Comparison of ENCODE assay signal across 1 cellular context in the genomic region with DNA sequence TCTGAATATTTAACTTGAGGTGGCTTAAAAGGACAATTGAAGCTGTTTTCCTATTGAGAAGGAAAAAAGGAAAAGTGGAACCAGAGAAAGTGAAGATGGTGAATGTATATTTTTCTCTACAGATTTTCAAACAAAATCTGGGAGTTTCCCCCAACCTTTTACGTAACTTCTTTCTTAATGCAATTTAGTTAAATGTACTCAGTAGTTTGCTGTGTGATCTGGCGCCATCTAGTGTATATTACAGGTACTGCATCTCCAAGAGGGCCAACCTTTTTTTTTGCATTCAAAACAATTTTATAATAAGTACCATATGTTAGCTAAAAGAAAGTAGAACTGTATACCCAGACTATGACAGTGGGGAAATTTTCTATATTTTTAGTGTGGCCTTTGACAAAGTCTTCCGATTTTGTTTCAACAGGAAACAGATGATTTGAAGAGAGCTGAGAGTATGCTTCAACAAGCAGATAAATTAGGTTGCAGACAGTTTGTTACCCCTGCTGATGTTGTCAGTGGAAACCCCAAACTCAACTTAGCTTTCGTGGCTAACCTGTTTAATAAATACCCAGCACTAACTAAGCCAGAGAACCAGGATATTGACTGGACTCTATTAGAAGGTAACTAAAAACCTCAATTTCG.
TF ChIP-seq lines count a peak whose summit lies in the region.

No MANE protein-coding gene starts in this region.

TF ChIP-seq in HepG2, 621 proteins besides CTCF, POLR2A, EP300 and RAD21 (continued from another document):
- TF ChIP-seq, protein P1, sequence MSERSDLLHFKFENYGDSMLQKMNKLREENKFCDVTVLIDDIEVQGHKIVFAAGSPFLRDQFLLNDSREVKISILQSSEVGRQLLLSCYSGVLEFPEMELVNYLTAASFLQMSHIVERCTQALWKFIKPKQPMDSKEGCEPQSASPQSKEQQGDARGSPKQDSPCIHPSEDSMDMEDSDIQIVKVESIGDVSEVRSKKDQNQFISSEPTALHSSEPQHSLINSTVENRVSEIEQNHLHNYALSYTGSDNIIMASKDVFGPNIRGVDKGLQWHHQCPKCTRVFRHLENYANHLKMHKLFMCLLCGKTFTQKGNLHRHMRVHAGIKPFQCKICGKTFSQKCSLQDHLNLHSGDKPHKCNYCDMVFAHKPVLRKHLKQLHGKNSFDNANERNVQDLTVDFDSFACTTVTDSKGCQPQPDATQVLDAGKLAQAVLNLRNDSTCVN (CRISPR knock-in tag; IDR thresholded peaks at IDR 0.05; ENCODE audit: borderline replicate concordance): no peak
- TF ChIP-seq, protein P2, sequence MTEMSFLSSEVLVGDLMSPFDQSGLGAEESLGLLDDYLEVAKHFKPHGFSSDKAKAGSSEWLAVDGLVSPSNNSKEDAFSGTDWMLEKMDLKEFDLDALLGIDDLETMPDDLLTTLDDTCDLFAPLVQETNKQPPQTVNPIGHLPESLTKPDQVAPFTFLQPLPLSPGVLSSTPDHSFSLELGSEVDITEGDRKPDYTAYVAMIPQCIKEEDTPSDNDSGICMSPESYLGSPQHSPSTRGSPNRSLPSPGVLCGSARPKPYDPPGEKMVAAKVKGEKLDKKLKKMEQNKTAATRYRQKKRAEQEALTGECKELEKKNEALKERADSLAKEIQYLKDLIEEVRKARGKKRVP (CRISPR knock-in tag; IDR thresholded peaks at IDR 0.05): no peak
- TF ChIP-seq TRIM24 (CRISPR knock-in tag; IDR thresholded peaks at IDR 0.05): no peak
TF ChIP-seq in HepG2: peak in this region for 4.
